In genomic region chr4:186297013-186297645, GRCh38 we compare ENCODE assay signal across 8 cellular contexts. TPM values are rescaled to one million over a fixed set of nuclear protein-coding genes. Genes with fewer than 3 reads are reported as not detected.
DNase-seq lines count a peak whose midpoint lies in the region; ATAC-seq, FAIRE-seq and TF ChIP-seq lines count a peak whose summit lies in the region.

No MANE protein-coding gene starts in this region.

- no peaks in the 10 kb centered on the region for H3K79me2 ChIP-seq in KMS-11 (ENCODE audit: insufficient read depth, low read depth)

- no peak overlapping the region for H2AFZ ChIP-seq in KMS-11 (ENCODE audit: low read depth)

- H4K20me1 ChIP-seq in KMS-11 (ENCODE audit: insufficient read depth): no peaks in the 10 kb centered on the region

- H3K4me1 ChIP-seq in KMS-11 (ENCODE audit: low read depth, poor library complexity, severe bottlenecking): no peaks in the 10 kb centered on the region

- no peak for ATAC-seq in HG02571 (IDR thresholded peaks at IDR 0.05; ENCODE audit: unreplicated experiment)

- DNase-seq in NOMO-1 treated with DMSO at 0.1 percent for 48 hours (lab: John Stamatoyannopoulos, UW; ENCODE audit: unreplicated experiment): peak; percentile 32
- no peak for DNase-seq in NOMO-1 treated with dmso at 0.1 percent for 144 hours (lab: John Stamatoyannopoulos, UW; ENCODE audit: unreplicated experiment)
- DNase-seq in SKM-1 (lab: John Stamatoyannopoulos, UW; ENCODE audit: unreplicated experiment): peak; percentile 9
- DNase-seq in frontal cortex (ENCODE audit: low spot score in 2 of 2): peak; percentile 54 to 61
- peak; percentile 21 for DNase-seq in skeletal muscle cell (ENCODE audit: low read depth)
- no peak for DNase-seq in activated CD8-positive, alpha-beta memory T cell treated with anti-CD3 and anti-CD28 coated beads for 24 hours

- peak; percentile 86 for TF ChIP-seq CTCF in KMS-11 (conservative IDR thresholded peaks at IDR 0.05; ENCODE audit: low read depth, low read length)

- no peak overlapping the region for H3K27ac ChIP-seq in KMS-11

- no peaks in the 10 kb centered on the region for H3K27me3 ChIP-seq in KMS-11 (ENCODE audit: insufficient read depth, low read depth)

- no peaks in the 10 kb centered on the region for H3K36me3 ChIP-seq in KMS-11 (ENCODE audit: insufficient read depth)

- H3K4me3 ChIP-seq in KMS-11 (IDR thresholded peaks at IDR 0.05; ENCODE audit: insufficient read depth, low read depth, low read length) (no peak overlapping the region), skeletal muscle cell (ENCODE audit: low read depth, low read length) (no peak overlapping the region)

- no peak overlapping the region for H3K9ac ChIP-seq in KMS-11

- no peak overlapping the region for H3K4me2 ChIP-seq in KMS-11

- FAIRE-seq in frontal cortex (lab: Jason Lieb, UNC): peak; percentile 95

RNA-seq across cellular contexts. Expression of gene F11, which starts 31.1 kb away (rescaled TPM):
- total RNA-seq in frontal cortex: not detected

Comparison
In these comparisons a context has a peak if more than half of its experiments do, and no peak if none do; other contexts are left out.
1. DNase-seq: peak in NOMO-1 treated with DMSO at 0.1 percent for 48 hours (single experiment), SKM-1 (single experiment), frontal cortex (2 of 2) and skeletal muscle cell (single experiment); none in NOMO-1 treated with dmso at 0.1 percent for 144 hours (single experiment) and activated CD8-positive, alpha-beta memory T cell treated with anti-CD3 and anti-CD28 coated beads for 24 hours (single experiment).